In genomic region chr15:50241684-50242450, GRCh38 we compare ENCODE assay signal across 11 cellular contexts. TPM values are rescaled to one million over a fixed set of nuclear protein-coding genes. Genes with fewer than 3 reads are reported as not detected.
DNase-seq lines count a peak whose midpoint lies in the region; ATAC-seq and TF ChIP-seq lines count a peak whose summit lies in the region.
"Had no signal": no experiment of that assay in that cellular context is flagged by ENCODE, and none has a peak within 500 bp of the region (broad histone marks: within the 10 kb centered on the region; RNA-seq: fewer than 3 reads in every experiment).

No MANE protein-coding gene starts in this region.

- peak; percentile 28 for DNase-seq in GM03348 (ENCODE audit: low spot score)
- DNase-seq in LHCN-M2 (ENCODE audit: low read depth): peak; percentile 29
- DNase-seq in adipocyte (ENCODE audit: low read depth): peak; percentile 36
- DNase-seq in mucosa of descending colon: no peak
- DNase-seq: kidney glomerular epithelial cell; NCI-H1092 treated with DMSO at 0.1 percent for 48 hours; stimulated activated CD4-positive, alpha-beta T cell treated with anti-CD3 and anti-CD28 coated beads, Interleukin-15, amount 100 ng/mL, for 24 hours had no signal

- H3K36me3 ChIP-seq in adipocyte (ENCODE audit: control insufficient read depth, insufficient read depth, low read length, severe bottlenecking): no peaks in the 10 kb centered on the region
- no peaks in the 10 kb centered on the region for H3K36me3 ChIP-seq in mucosa of descending colon (ENCODE audit: low read depth)

- ATAC-seq in mucosa of descending colon: peak; percentile 39
- ATAC-seq in GM19395 (IDR thresholded peaks at IDR 0.05; ENCODE audit: unreplicated experiment): no peak
- ATAC-seq in GM19452 (IDR thresholded peaks at IDR 0.05; ENCODE audit: unreplicated experiment): no peak
- ATAC-seq in GM21717 (IDR thresholded peaks at IDR 0.05; ENCODE audit: unreplicated experiment): no peak

- no peak overlapping the region for H3K9ac ChIP-seq in adipocyte (ENCODE audit: low read length)

- peaks cover 4% of the 10 kb centered on the region for H3K27me3 ChIP-seq in adipocyte (replicated peaks; ENCODE audit: control insufficient read depth, insufficient read depth, low read length)

- H3K4me3 ChIP-seq in adipocyte (ENCODE audit: low read length) (no peak overlapping the region), mucosa of descending colon (no peak overlapping the region)

- H3K9me3 ChIP-seq in adipocyte (ENCODE audit: control insufficient read depth, low read length) (no peaks in the 10 kb centered on the region), mucosa of descending colon (no peaks in the 10 kb centered on the region)

- TF ChIP-seq CTCF in mucosa of descending colon (IDR thresholded peaks at IDR 0.05): no peak

- intact Hi-C loops in mucosa of descending colon (cut with DNase I, micrococcal nuclease): no loop called here

- H3K4me1 ChIP-seq in adipocyte (ENCODE audit: control insufficient read depth, insufficient read depth, low read length) (no peaks in the 10 kb centered on the region), mucosa of descending colon (ENCODE audit: low read depth) (no peaks in the 10 kb centered on the region)

RNA-seq across cellular contexts. Expression of gene HDC, which starts 23.7 kb away (rescaled TPM):
- not detected in 2 replicates for total RNA-seq in LHCN-M2 (2014; rRNA removed)
- polyA plus RNA-seq in LHCN-M2 (2012): not detected
- total RNA-seq in mucosa of descending colon: 1 to 10 TPM in 2 of 3 donors, under 1 TPM in 1; 0.52 to 5.0 (median 4.9) TPM

RNA-seq across cellular contexts. Expression of gene SLC27A2, which starts 59.9 kb away (rescaled TPM):
- not detected in 2 replicates for total RNA-seq in LHCN-M2 (2014; rRNA removed)
- polyA plus RNA-seq in LHCN-M2 (2012): not detected
- total RNA-seq in mucosa of descending colon: 10 to 100 TPM; 14.8 to 27.9 (median 27.8) TPM
- total RNA-seq: cardiac septum had no signal

Comparison
In these comparisons a context has a peak if more than half of its experiments do, and no peak if none do; other contexts are left out.
1. DNase-seq: peak in GM03348 (single experiment), LHCN-M2 (single experiment) and adipocyte (single experiment); none in mucosa of descending colon (0 of 3).
2. RNA of gene SLC27A2, which starts 59.9 kb away (total RNA-seq): 14.8 to 27.9 TPM in mucosa of descending colon; not detected in LHCN-M2; every median in the first group is over 10 times any median in the second.